In genomic region chr7:130959743-130960207, GRCh38 we compare ENCODE assay signal across 8 cellular contexts.
DNase-seq lines count a peak whose midpoint lies in the region; ATAC-seq and TF ChIP-seq lines count a peak whose summit lies in the region.

No MANE protein-coding gene starts in this region.

- H3K9me3 ChIP-seq in BLaER1, result no peaks in the 10 kb centered on the region

- H3K9ac ChIP-seq in BLaER1, result peak overlapping the region; percentile 82

- H3K27me3 ChIP-seq in BLaER1, result no peaks in the 10 kb centered on the region

- ATAC-seq in SK-N-SH treated with all-trans-retinoic acid at 6 μM for 48 hours, result peak; percentile 70
- ATAC-seq in esophagus mucosa, result peak; percentile 43
- no peak for ATAC-seq in stimulated activated naive CD8-positive, alpha-beta T cell treated with anti-CD3 and anti-CD28 coated beads, Interleukin-15, Interleukin-2, amounts not matched to agents 100 U/mL and 50 U/mL, for 24 hours
- no peak for ATAC-seq in HG03175 (IDR thresholded peaks at IDR 0.05; ENCODE audit: unreplicated experiment)
- no peak for ATAC-seq in HG03565 (IDR thresholded peaks at IDR 0.05; ENCODE audit: unreplicated experiment)
- ATAC-seq in HG03457 (IDR thresholded peaks at IDR 0.05; ENCODE audit: unreplicated experiment), result no peak

- peak overlapping the region; percentile 66 for H3K4me3 ChIP-seq in BLaER1

- peaks cover 9% of the 10 kb centered on the region; the same call in 1 of the 2 replicates for H3K36me3 ChIP-seq in BLaER1

- H3K4me2 ChIP-seq in BLaER1, result peak overlapping the region; percentile 80

- peak; percentile 89 for DNase-seq in H4 (ENCODE audit: low spot score)
- peak; percentile 59 for DNase-seq in stimulated activated naive CD8-positive, alpha-beta T cell treated with anti-CD3 and anti-CD28 coated beads, Interleukin-15, Interleukin-2, amounts not matched to agents 100 U/mL and 50 U/mL, for 24 hours

- H4K20me1 ChIP-seq in BLaER1, result peaks cover 31% of the 10 kb centered on the region; the same call in 1 of the 2 replicates

- peaks cover 79% of the 10 kb centered on the region for H3K4me1 ChIP-seq in BLaER1

- peak overlapping the region; percentile 83 for H3K27ac ChIP-seq in BLaER1

TF ChIP-seq in SK-N-SH treated with all-trans-retinoic acid at 6 μM for 48 hours, 23 proteins besides CTCF, POLR2A, EP300 and RAD21:
- TF ChIP-seq RARB (CRISPR knock-in tag; IDR thresholded peaks at IDR 0.05), result no peak; the same call in 1 of the 2 replicates
- no peak for TF ChIP-seq ZNF8 (CRISPR knock-in tag; IDR thresholded peaks at IDR 0.05)
- no peak for TF ChIP-seq TCF4 (CRISPR knock-in tag; IDR thresholded peaks at IDR 0.05; ENCODE audit: borderline replicate concordance)
- no peak for TF ChIP-seq ZNF70 (CRISPR knock-in tag; IDR thresholded peaks at IDR 0.05)
- no peak for TF ChIP-seq PPARA (CRISPR knock-in tag; IDR thresholded peaks at IDR 0.05; ENCODE audit: borderline replicate concordance)
- TF ChIP-seq SNAI2 (CRISPR knock-in tag; IDR thresholded peaks at IDR 0.05), result no peak
- no peak for TF ChIP-seq CSRNP3 (CRISPR knock-in tag; IDR thresholded peaks at IDR 0.05)
- no peak for TF ChIP-seq ZFP3 (CRISPR knock-in tag; IDR thresholded peaks at IDR 0.05)
- no peak for TF ChIP-seq BACH2 (CRISPR knock-in tag; IDR thresholded peaks at IDR 0.05; ENCODE audit: borderline replicate concordance)
- TF ChIP-seq ZC3H10 (CRISPR knock-in tag; IDR thresholded peaks at IDR 0.05), result no peak
- TF ChIP-seq TSHZ2 (CRISPR knock-in tag; IDR thresholded peaks at IDR 0.05), result no peak
- TF ChIP-seq OSR1 (CRISPR knock-in tag; IDR thresholded peaks at IDR 0.05), result no peak
- no peak for TF ChIP-seq GLIS3 (CRISPR knock-in tag; IDR thresholded peaks at IDR 0.05)
- TF ChIP-seq PATZ1 (CRISPR knock-in tag; IDR thresholded peaks at IDR 0.05; ENCODE audit: borderline replicate concordance), result no peak
- no peak for TF ChIP-seq CSDC2 (CRISPR knock-in tag; IDR thresholded peaks at IDR 0.05)
- no peak for TF ChIP-seq ESRRG (CRISPR knock-in tag; IDR thresholded peaks at IDR 0.05)
- TF ChIP-seq POU6F1 (CRISPR knock-in tag; IDR thresholded peaks at IDR 0.05; ENCODE audit: borderline replicate concordance, low read depth), result no peak

Comparison
In these comparisons a context has a peak if more than half of its experiments do, and no peak if none do; other contexts are left out.
1. ATAC-seq: peak in SK-N-SH treated with all-trans-retinoic acid at 6 μM for 48 hours (single experiment) and esophagus mucosa (single experiment); none in stimulated activated naive CD8-positive, alpha-beta T cell treated with anti-CD3 and anti-CD28 coated beads, Interleukin-15, Interleukin-2, amounts not matched to agents 100 U/mL and 50 U/mL, for 24 hours (single experiment), HG03175 (single experiment), HG03565 (single experiment) and HG03457 (single experiment).